21 cellular contexts compared by ENCODE assay signal in genomic region chr1:46021046-46021822, GRCh38.
A peak's percentile ranks its signal among the peaks of the same experiment; 100 is the strongest.
DNase-seq lines count a peak whose midpoint lies in the region; ATAC-seq, FAIRE-seq and TF ChIP-seq lines count a peak whose summit lies in the region.
"Had no signal": no experiment of that assay in that cellular context is flagged by ENCODE, and none has a peak within 500 bp of the region (broad histone marks: within the 10 kb centered on the region; RNA-seq: fewer than 3 reads in every experiment).

No MANE protein-coding gene starts in this region.

- no TSS peak for BruUV-seq in HepG2 (replicated peaks; lab: Mats Ljungman, UMichigan)

- TF ChIP-seq CTCF in liver (IDR thresholded peaks at IDR 0.05; ENCODE audit: low read depth, low read length, missing input control) (no peak), HepG2 (CRISPR knock-in tag; IDR thresholded peaks at IDR 0.05) (no peak), lower lobe of right lung (IDR thresholded peaks at IDR 0.05) (no peak)

- H3K9ac ChIP-seq in liver (ENCODE audit: low read depth in 1 of 2, low read length in 2 of 2): no peak overlapping the region
- no peak overlapping the region for H3K9ac ChIP-seq in HepG2 (ENCODE audit: insufficient read depth, low read depth, low read length)
- H3K9ac ChIP-seq: parathyroid adenoma had no signal

- H3K4me3 ChIP-seq in liver (ENCODE audit: low read depth in 1 of 3, low read length in 3 of 3) (no peak overlapping the region), HepG2 (replicated peaks in 1 of 3; ENCODE audit: insufficient read depth in 1 of 3, low read depth in 2 of 3, low read length in 3 of 3) (no peak overlapping the region), lower lobe of right lung (no peak overlapping the region)
- H3K4me3 ChIP-seq: HAP-1, skin epidermis, vagina had no signal

- FAIRE-seq in HepG2 (lab: Jason Lieb, UNC): no peak

- H4K20me1 ChIP-seq in HepG2 (ENCODE audit: insufficient read depth, low read length): no peaks in the 10 kb centered on the region

- TF ChIP-seq EP300 in HepG2 (IDR thresholded peaks at IDR 0.05; ENCODE audit: low read depth in 2 of 2, low read length in 2 of 2) (no peak), HepG2 (CRISPR knock-in tag; IDR thresholded peaks at IDR 0.05; ENCODE audit: borderline replicate concordance) (no peak)

- H3K4me2 ChIP-seq in HepG2 (ENCODE audit: low read depth, low read length): no peak overlapping the region

- peaks cover 0 to 3% (median 0%) of the 10 kb centered on the region in 4 donors for H3K4me1 ChIP-seq in liver (ENCODE audit: control insufficient read depth in 4 of 4, insufficient read depth in 4 of 4, low read length in 3 of 4)
- H3K4me1 ChIP-seq in HepG2 (ENCODE audit: insufficient read depth, low read length): no peaks in the 10 kb centered on the region
- H3K4me1 ChIP-seq in lower lobe of right lung: peaks cover 8% of the 10 kb centered on the region
- H3K4me1 ChIP-seq: HAP-1, parathyroid adenoma, vagina had no signal

- DNase-seq in HepG2 (ENCODE audit: low spot score) (no peak), NCI-H774 (lab: John Stamatoyannopoulos, UW) (peak; percentile 39), left ventricle myocardium superior (no peak), ACHN (no peak), putamen (ENCODE audit: low spot score) (no peak), NCI-H524 (lab: John Stamatoyannopoulos, UW) (no peak), lower lobe of right lung (no peak)
- DNase-seq: activated T-cell treated with anti-CD3 and anti-CD28 coated beads, Interleukin-2, amount 50 U/mL, for 72 hours; endodermal cell; hippocampal formation; islet precursor cell; natural killer cell; NCI-H1694 treated with DMSO at 0.1 percent for 48 hours; stimulated activated CD4-positive, alpha-beta T cell treated with anti-CD3 and anti-CD28 coated beads, Interleukin-4, amount 100 ng/mL, for 4 hours had no signal

- no peaks in the 10 kb centered on the region for H3K27me3 ChIP-seq in liver (ENCODE audit: control insufficient read depth in 4 of 4, insufficient read depth in 4 of 4, low read length in 3 of 4)
- no peaks in the 10 kb centered on the region for H3K27me3 ChIP-seq in HepG2 (ENCODE audit: control insufficient read depth in 1 of 2, insufficient read depth in 2 of 2, low read length in 2 of 2)
- no peaks in the 10 kb centered on the region for H3K27me3 ChIP-seq in lower lobe of right lung (ENCODE audit: low read depth)
- H3K27me3 ChIP-seq: vagina had no signal

- H2AFZ ChIP-seq in HepG2 (ENCODE audit: low read length): no peak overlapping the region
- H2AFZ ChIP-seq: parathyroid adenoma had no signal

- 96% methylated on average over 1 of the region's 1 CpG for WGBS in liver
- 92% methylated on average over 1 of the region's 1 CpG for WGBS in HepG2 (ENCODE audit: low lambda C conversion rate)

- peak; percentile 65 to 68 for TF ChIP-seq RAD21 in liver (IDR thresholded peaks at IDR 0.05)
- TF ChIP-seq RAD21 in HepG2 (CRISPR knock-in tag; IDR thresholded peaks at IDR 0.05): no peak

- CTCF ChIA-PET in HepG2 (lab: Yijun Ruan, JAX; ENCODE audit: low intra/inter-chr PET ratio, low total read pairs): no interaction called here

- H3K27ac ChIP-seq in liver (ENCODE audit: low read depth in 1 of 2, low read length in 2 of 2): no peak overlapping the region
- no peak overlapping the region for H3K27ac ChIP-seq in HepG2 (ENCODE audit: extremely low read length, insufficient read depth, low read length)
- no peak overlapping the region for H3K27ac ChIP-seq in lower lobe of right lung
- H3K27ac ChIP-seq: parathyroid adenoma, skin epidermis, vagina had no signal

- in situ Hi-C loops in HepG2 (cut with HindIII; ENCODE audit: extremely low pct_ligation_motif_present, low pct_unique_long_range_greater_than_20kb) (no loop called here), ACHN (cut with HindIII; ENCODE audit: low pct_ligation_motif_present, low pct_unique_long_range_greater_than_20kb, low sequenced_read_pairs) (no loop called here)

- H3K9me3 ChIP-seq in liver (ENCODE audit: control insufficient read depth in 4 of 4, low read length in 3 of 4) (no peaks in the 10 kb centered on the region), HepG2 (ENCODE audit: low read length) (no peaks in the 10 kb centered on the region), lower lobe of right lung (no peaks in the 10 kb centered on the region)
- H3K9me3 ChIP-seq: HAP-1, vagina had no signal

- POLR2A ChIA-PET in HepG2 (lab: Yijun Ruan, JAX): no interaction called here

- no peak for ATAC-seq in HepG2
- peak; percentile 61 for ATAC-seq in left ventricle myocardium superior
- ATAC-seq in lower lobe of right lung: no peak
- ATAC-seq: activated CD4-positive, CD25-positive, alpha-beta regulatory T cell treated with anti-CD3 and anti-CD28 coated beads, Interleukin-2, amount 50 U/mL, for 24 hours; activated naive CD4-positive, alpha-beta T cell treated with anti-CD3 and anti-CD28 coated beads, Interleukin-2, amount 50 U/mL, for 72 hours; activated T-cell treated with anti-CD3 and anti-CD28 coated beads, Interleukin-2, amount 50 U/mL, for 72 hours; natural killer cell had no signal

- peaks cover 0 to 19% (median 0%) of the 10 kb centered on the region in 4 donors for H3K36me3 ChIP-seq in liver (ENCODE audit: control insufficient read depth in 4 of 4, insufficient read depth in 3 of 4, low read depth in 1 of 4, low read length in 3 of 4)
- H3K36me3 ChIP-seq in HepG2 (replicated peaks in 1 of 2; ENCODE audit: control insufficient read depth in 1 of 2, insufficient read depth in 2 of 2, low read length in 2 of 2): peaks cover 18 to 35% of the 10 kb centered on the region in 2 experiments
- peaks cover 25% of the 10 kb centered on the region for H3K36me3 ChIP-seq in lower lobe of right lung

- TF ChIP-seq POLR2A in HepG2 (IDR thresholded peaks at IDR 0.05; ENCODE audit: insufficient read depth in 1 of 2, low read depth in 2 of 2, low read length in 2 of 2): no peak

- intact Hi-C loops in HepG2 (cut with micrococcal nuclease; ENCODE audit: unreplicated experiment): no loop called here
- intact Hi-C loops in left ventricle myocardium superior (cut with micrococcal nuclease): loop anchor here (10.0 kb wide), 1 partner anchor 106 kb away; no protein-coding TSS in a partner anchor
- intact Hi-C loops in lower lobe of right lung (cut with DNase I): no loop called here

- no peaks in the 10 kb centered on the region for H3K79me2 ChIP-seq in HepG2 (ENCODE audit: insufficient read depth, low read length)
- H3K79me2 ChIP-seq: parathyroid adenoma had no signal

TF ChIP-seq in liver, 16 proteins besides CTCF, POLR2A, EP300 and RAD21 (continues in another document):
- TF ChIP-seq NR2F2 (IDR thresholded peaks at IDR 0.05): no peak
- TF ChIP-seq EGR1 (IDR thresholded peaks at IDR 0.05; ENCODE audit: low read depth in 2 of 2): no peak
- TF ChIP-seq TAF1 (conservative IDR thresholded peaks at IDR 0.05): no peak
- TF ChIP-seq YY1 (IDR thresholded peaks at IDR 0.05): no peak
- TF ChIP-seq, protein P1, sequence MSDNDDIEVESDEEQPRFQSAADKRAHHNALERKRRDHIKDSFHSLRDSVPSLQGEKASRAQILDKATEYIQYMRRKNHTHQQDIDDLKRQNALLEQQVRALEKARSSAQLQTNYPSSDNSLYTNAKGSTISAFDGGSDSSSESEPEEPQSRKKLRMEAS (IDR thresholded peaks at IDR 0.05): no peak

TF ChIP-seq in HepG2, 621 proteins besides CTCF, POLR2A, EP300 and RAD21 (continues in another document):
- TF ChIP-seq ZNF878 (CRISPR knock-in tag; IDR thresholded peaks at IDR 0.05) (no peak), U2AF2 (IDR thresholded peaks at IDR 0.05; ENCODE audit: low read depth, low read length) (no peak)
- TF ChIP-seq, protein P2, sequence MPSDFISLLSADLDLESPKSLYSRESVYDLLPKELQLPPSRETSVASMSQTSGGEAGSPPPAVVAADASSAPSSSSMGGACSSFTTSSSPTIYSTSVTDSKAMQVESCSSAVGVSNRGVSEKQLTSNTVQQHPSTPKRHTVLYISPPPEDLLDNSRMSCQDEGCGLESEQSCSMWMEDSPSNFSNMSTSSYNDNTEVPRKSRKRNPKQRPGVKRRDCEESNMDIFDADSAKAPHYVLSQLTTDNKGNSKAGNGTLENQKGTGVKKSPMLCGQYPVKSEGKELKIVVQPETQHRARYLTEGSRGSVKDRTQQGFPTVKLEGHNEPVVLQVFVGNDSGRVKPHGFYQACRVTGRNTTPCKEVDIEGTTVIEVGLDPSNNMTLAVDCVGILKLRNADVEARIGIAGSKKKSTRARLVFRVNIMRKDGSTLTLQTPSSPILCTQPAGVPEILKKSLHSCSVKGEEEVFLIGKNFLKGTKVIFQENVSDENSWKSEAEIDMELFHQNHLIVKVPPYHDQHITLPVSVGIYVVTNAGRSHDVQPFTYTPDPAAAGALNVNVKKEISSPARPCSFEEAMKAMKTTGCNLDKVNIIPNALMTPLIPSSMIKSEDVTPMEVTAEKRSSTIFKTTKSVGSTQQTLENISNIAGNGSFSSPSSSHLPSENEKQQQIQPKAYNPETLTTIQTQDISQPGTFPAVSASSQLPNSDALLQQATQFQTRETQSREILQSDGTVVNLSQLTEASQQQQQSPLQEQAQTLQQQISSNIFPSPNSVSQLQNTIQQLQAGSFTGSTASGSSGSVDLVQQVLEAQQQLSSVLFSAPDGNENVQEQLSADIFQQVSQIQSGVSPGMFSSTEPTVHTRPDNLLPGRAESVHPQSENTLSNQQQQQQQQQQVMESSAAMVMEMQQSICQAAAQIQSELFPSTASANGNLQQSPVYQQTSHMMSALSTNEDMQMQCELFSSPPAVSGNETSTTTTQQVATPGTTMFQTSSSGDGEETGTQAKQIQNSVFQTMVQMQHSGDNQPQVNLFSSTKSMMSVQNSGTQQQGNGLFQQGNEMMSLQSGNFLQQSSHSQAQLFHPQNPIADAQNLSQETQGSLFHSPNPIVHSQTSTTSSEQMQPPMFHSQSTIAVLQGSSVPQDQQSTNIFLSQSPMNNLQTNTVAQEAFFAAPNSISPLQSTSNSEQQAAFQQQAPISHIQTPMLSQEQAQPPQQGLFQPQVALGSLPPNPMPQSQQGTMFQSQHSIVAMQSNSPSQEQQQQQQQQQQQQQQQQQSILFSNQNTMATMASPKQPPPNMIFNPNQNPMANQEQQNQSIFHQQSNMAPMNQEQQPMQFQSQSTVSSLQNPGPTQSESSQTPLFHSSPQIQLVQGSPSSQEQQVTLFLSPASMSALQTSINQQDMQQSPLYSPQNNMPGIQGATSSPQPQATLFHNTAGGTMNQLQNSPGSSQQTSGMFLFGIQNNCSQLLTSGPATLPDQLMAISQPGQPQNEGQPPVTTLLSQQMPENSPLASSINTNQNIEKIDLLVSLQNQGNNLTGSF (CRISPR knock-in tag; IDR thresholded peaks at IDR 0.05): no peak
